In genomic region chr13:107497661-107498060, GRCh38 we compare ENCODE assay signal across 29 cellular contexts.
DNase-seq lines count a peak whose midpoint lies in the region; ATAC-seq and TF ChIP-seq lines count a peak whose summit lies in the region.
"Had no signal": no experiment of that assay in that cellular context is flagged by ENCODE, and none has a peak within 500 bp of the region (broad histone marks: within the 10 kb centered on the region; RNA-seq: fewer than 3 reads in every experiment).

No MANE protein-coding gene starts in this region.

- H3K4me3 ChIP-seq in SK-N-SH (ENCODE audit: low read depth in 2 of 2, low read length in 1 of 2) (no peak overlapping the region), gastrocnemius medialis (no peak overlapping the region)
- H3K4me3 ChIP-seq: A549; BLaER1; BLaER1 treated with 17β-estradiol and CSF1 and Interleukin-3, amounts not matched to agents 10 nM and 100 nM had no signal

- no peak for TF ChIP-seq RAD21 in SK-N-SH (IDR thresholded peaks at IDR 0.05; ENCODE audit: low read length)

- peaks cover 15% of the 10 kb centered on the region for H3K79me2 ChIP-seq in SK-N-SH (ENCODE audit: insufficient read depth)

- H3K27ac ChIP-seq in SK-N-SH (ENCODE audit: low read depth in 2 of 2, low read length in 1 of 2): no peak overlapping the region
- no peak overlapping the region for H3K27ac ChIP-seq in gastrocnemius medialis
- H3K27ac ChIP-seq: 22Rv1; A549; BLaER1; BLaER1 treated with 17β-estradiol and CSF1 and Interleukin-3, amounts not matched to agents 10 nM and 100 nM; C4-2B had no signal

- CTCF ChIA-PET in SK-N-SH (lab: Yijun Ruan, JAX): interaction anchor here (1.7 kb wide), 1 partner anchor 15 kb away, joined by 4 read pairs; no protein-coding TSS in a partner anchor

- H4K20me1 ChIP-seq in SK-N-SH (ENCODE audit: insufficient read depth): no peaks in the 10 kb centered on the region
- H4K20me1 ChIP-seq: BLaER1; BLaER1 treated with 17β-estradiol and CSF1 and Interleukin-3, amounts not matched to agents 10 nM and 100 nM had no signal

- ATAC-seq in SK-N-SH treated with all-trans-retinoic acid at 6 μM for 48 hours (no peak), gastrocnemius medialis (no peak)
- ATAC-seq: A549; CD8-positive, alpha-beta T cell had no signal

- no peak for TF ChIP-seq CTCF in SK-N-SH (IDR thresholded peaks at IDR 0.05)
- no peak for TF ChIP-seq CTCF in gastrocnemius medialis (IDR thresholded peaks at IDR 0.05 in 4 of 5, conservative IDR thresholded peaks at IDR 0.05 in 1 of 5)

- intact Hi-C loops in gastrocnemius medialis (cut with DNase I; ENCODE audit: low total_unique reads): no loop called here

- TF ChIP-seq POLR2A in gastrocnemius medialis (IDR thresholded peaks at IDR 0.05): no peak

- H3K9me2 ChIP-seq in SK-N-SH: no peaks in the 10 kb centered on the region

- 51% methylated on average over 5 of the region's 5 CpGs for WGBS in SK-N-SH (ENCODE audit: low lambda C conversion rate)

- H3F3A ChIP-seq in SK-N-SH (replicated peaks; ENCODE audit: insufficient read depth): no peaks in the 10 kb centered on the region

- H3K4me2 ChIP-seq in SK-N-SH: no peak overlapping the region
- H3K4me2 ChIP-seq: A549; BLaER1; BLaER1 treated with 17β-estradiol and CSF1 and Interleukin-3, amounts not matched to agents 10 nM and 100 nM had no signal

- in situ Hi-C loops in gastrocnemius medialis (cut with MboI; ENCODE audit: low sequenced_read_pairs in 4 of 4): no loop called here
- in situ Hi-C loops in G401 (cut with HindIII; ENCODE audit: low sequenced_read_pairs): no loop called here

- H3K4me1 ChIP-seq in SK-N-SH (ENCODE audit: control insufficient read depth in 1 of 2, insufficient read depth in 2 of 2, low read depth in 1 of 2, low read length in 1 of 2): peaks cover 0 to 12% of the 10 kb centered on the region in 2 experiments; a peak in 2 of 4 replicates
- no peaks in the 10 kb centered on the region for H3K4me1 ChIP-seq in gastrocnemius medialis
- H3K4me1 ChIP-seq: A549; BLaER1; BLaER1 treated with 17β-estradiol and CSF1 and Interleukin-3, amounts not matched to agents 10 nM and 100 nM; Caco-2 had no signal

- peak in 1 of 2 experiments; percentile 53; a peak in 1 of 4 replicates for TF ChIP-seq EP300 in SK-N-SH (IDR thresholded peaks at IDR 0.05; ENCODE audit: borderline replicate concordance in 1 of 2, low read depth in 1 of 2, low read length in 1 of 2)

- no peak overlapping the region for H2AFZ ChIP-seq in SK-N-SH (ENCODE audit: low read depth)

- H3K27me3 ChIP-seq in SK-N-SH (ENCODE audit: insufficient read depth): no peaks in the 10 kb centered on the region
- no peaks in the 10 kb centered on the region for H3K27me3 ChIP-seq in gastrocnemius medialis
- H3K27me3 ChIP-seq: BE2C; BLaER1; BLaER1 treated with 17β-estradiol and CSF1 and Interleukin-3, amounts not matched to agents 10 nM and 100 nM had no signal

- DNase-seq in SK-N-SH: peak; percentile 4
- DNase-seq in gastrocnemius medialis: no peak
- DNase-seq in G401 (ENCODE audit: low spot score): no peak
- DNase-seq: 8988T; ACHN; AML-193; BE2C; C1 segment of cervical spinal cord; Caco-2; Calu3; CD4-positive, alpha-beta memory T cell; CD4-positive, alpha-beta T cell; CD4-positive, CD25-positive, alpha-beta regulatory T cell; CD8-positive, alpha-beta memory T cell; CD8-positive, alpha-beta T cell; COR-L47; DMS 273 treated with DMSO at 0.1 percent for 48 hours; DMS153; DMS53; DMS79; DMS79 treated with DMSO at 0.1 percent for 48 hours; DND-41; EL had no signal

- POLR2A ChIA-PET in SK-N-SH (lab: Yijun Ruan, JAX): no interaction called here

- no peak overlapping the region for H3K9ac ChIP-seq in SK-N-SH
- H3K9ac ChIP-seq: BLaER1; BLaER1 treated with 17β-estradiol and CSF1 and Interleukin-3, amounts not matched to agents 10 nM and 100 nM had no signal

- H3K36me3 ChIP-seq in SK-N-SH (replicated peaks in 1 of 2; ENCODE audit: control insufficient read depth in 1 of 2, insufficient read depth in 2 of 2, low read length in 1 of 2): no peaks in the 10 kb centered on the region
- H3K36me3 ChIP-seq in gastrocnemius medialis: no peaks in the 10 kb centered on the region
- H3K36me3 ChIP-seq: BLaER1; BLaER1 treated with 17β-estradiol and CSF1 and Interleukin-3, amounts not matched to agents 10 nM and 100 nM had no signal

- H3K9me3 ChIP-seq in SK-N-SH (no peaks in the 10 kb centered on the region), gastrocnemius medialis (no peaks in the 10 kb centered on the region)
- H3K9me3 ChIP-seq: A549; BE2C; BLaER1; BLaER1 treated with 17β-estradiol and CSF1 and Interleukin-3, amounts not matched to agents 10 nM and 100 nM; Caco-2 had no signal

TF ChIP-seq in SK-N-SH, 30 proteins besides CTCF, POLR2A, EP300 and RAD21:
- TF ChIP-seq TEAD4 (IDR thresholded peaks at IDR 0.05; ENCODE audit: borderline replicate concordance, insufficient read depth) (no peak), IRF3 (IDR thresholded peaks at IDR 0.05; ENCODE audit: low read depth, low read length) (no peak), MXI1 (IDR thresholded peaks at IDR 0.05; ENCODE audit: low read depth, low read length) (no peak), POLR2AphosphoS5 (IDR thresholded peaks at IDR 0.05; ENCODE audit: low read depth, low read length) (no peak), GATA2 (CRISPR knock-in tag; IDR thresholded peaks at IDR 0.05) (peak; percentile 37), TCF12 (IDR thresholded peaks at IDR 0.05) (peak; percentile 21; the same call in 1 of the 2 replicates), RCOR1 (IDR thresholded peaks at IDR 0.05; ENCODE audit: low read length) (no peak; the same call in 1 of the 2 replicates), NRF1 (IDR thresholded peaks at IDR 0.05; ENCODE audit: low read depth, low read length) (no peak), YY1 (IDR thresholded peaks at IDR 0.05; ENCODE audit: low read depth) (no peak)

TF ChIP-seq in SK-N-SH treated with all-trans-retinoic acid at 6 μM for 48 hours, 23 proteins besides CTCF, POLR2A, EP300 and RAD21:
- TF ChIP-seq TSHZ2 (CRISPR knock-in tag; IDR thresholded peaks at IDR 0.05) (peak; percentile 77; the same call in 1 of the 2 replicates), CREB5 (CRISPR knock-in tag; IDR thresholded peaks at IDR 0.05; ENCODE audit: low read depth) (no peak), TCF4 (CRISPR knock-in tag; IDR thresholded peaks at IDR 0.05; ENCODE audit: borderline replicate concordance) (peak; percentile 97)
